ENCODE assay signal across 29 cellular contexts in genomic region chr10:44424298-44424697, GRCh38. TPM values are rescaled to one million over a fixed set of nuclear protein-coding genes. Genes with fewer than 3 reads are reported as not detected.
"Had no signal": no experiment of that assay in that cellular context is flagged by ENCODE, and none has a peak within 500 bp of the region (broad histone marks: within the 10 kb centered on the region; RNA-seq: fewer than 3 reads in every experiment).

No MANE protein-coding gene starts in this region.

- H3K36me3 Mint-ChIP-seq: activated CD4-positive, alpha-beta memory T cell treated with anti-CD3 and anti-CD28 coated beads for 36 hours; activated naive CD4-positive, alpha-beta T cell treated with anti-CD3 and anti-CD28 coated beads, Interleukin-2, amount 10 ng/mL, durations not matched to agents 7 days and 5 days; activated naive CD8-positive, alpha-beta T cell treated with anti-CD3 and anti-CD28 coated beads for 36 hours; T-cell had no signal

- H3K27me3 Mint-ChIP-seq: activated B cell treated with CpG ODN at 0.5 μM for 24 hours; activated CD4-positive, alpha-beta memory T cell treated with anti-CD3 and anti-CD28 coated beads for 36 hours; activated CD4-positive, alpha-beta T cell treated with anti-CD3 and anti-CD28 coated beads, Interleukin-2, amount 10 ng/mL, durations not matched to agents 24 days and 14 days; activated naive CD4-positive, alpha-beta T cell treated with anti-CD3 and anti-CD28 coated beads, Interleukin-2, amount 10 ng/mL, durations not matched to agents 7 days and 5 days; activated naive CD8-positive, alpha-beta T cell treated with anti-CD3 and anti-CD28 coated beads for 36 hours; T-cell had no signal

- H3K27ac ChIP-seq: brain microvascular endothelial cell, cardiac muscle cell, SK-N-MC had no signal

- H3K4me3 Mint-ChIP-seq: activated B cell treated with CpG ODN at 0.5 μM for 24 hours; activated CD4-positive, alpha-beta memory T cell treated with anti-CD3 and anti-CD28 coated beads for 36 hours; activated CD4-positive, alpha-beta T cell treated with anti-CD3 and anti-CD28 coated beads, Interleukin-2, amount 10 ng/mL, durations not matched to agents 24 days and 14 days; activated naive CD4-positive, alpha-beta T cell treated with anti-CD3 and anti-CD28 coated beads, Interleukin-2, amount 10 ng/mL, durations not matched to agents 7 days and 5 days; activated naive CD8-positive, alpha-beta T cell treated with anti-CD3 and anti-CD28 coated beads for 36 hours; activated T-cell treated with anti-CD3 and anti-CD28 coated beads, Interleukin-2, amount 50 U/mL, for 72 hours; T-cell had no signal

- H3K36me3 ChIP-seq: brain microvascular endothelial cell, cardiac muscle cell had no signal

- H3K4me1 Mint-ChIP-seq: activated B cell treated with CpG ODN at 0.5 μM for 24 hours; activated CD4-positive, alpha-beta T cell treated with anti-CD3 and anti-CD28 coated beads, Interleukin-2, amount 10 ng/mL, durations not matched to agents 24 days and 14 days; activated naive CD8-positive, alpha-beta T cell treated with anti-CD3 and anti-CD28 coated beads for 36 hours had no signal

- H3K9me3 Mint-ChIP-seq: activated CD4-positive, alpha-beta memory T cell treated with anti-CD3 and anti-CD28 coated beads for 36 hours; activated CD4-positive, alpha-beta T cell treated with anti-CD3 and anti-CD28 coated beads, Interleukin-2, amount 10 ng/mL, durations not matched to agents 24 days and 14 days; activated naive CD4-positive, alpha-beta T cell treated with anti-CD3 and anti-CD28 coated beads, Interleukin-2, amount 10 ng/mL, durations not matched to agents 7 days and 5 days; activated naive CD8-positive, alpha-beta T cell treated with anti-CD3 and anti-CD28 coated beads for 36 hours; activated T-cell treated with anti-CD3 and anti-CD28 coated beads, Interleukin-2, amount 50 U/mL, for 72 hours; activated T-helper 2 cell treated with anti-CD3 and anti-CD28 coated beads, Interferon-gamma antibody, Interleukin-2, Interleukin-4, amounts not matched to agents 10 μg/mL and 5 μg/mL and 100 μg/mL, durations not matched to agents 14 hours and 24 hours and 36 hours had no signal

- H3K4me3 ChIP-seq: cardiac muscle cell, SK-N-MC had no signal

- DNase-seq: activated B cell treated with CpG ODN at 0.5 μM for 24 hours; activated CD4-positive, alpha-beta memory T cell treated with anti-CD3 and anti-CD28 coated beads for 36 hours; activated CD4-positive, alpha-beta T cell treated with anti-CD3 and anti-CD28 coated beads for 1 hour; activated CD4-positive, alpha-beta T cell treated with anti-CD3 and anti-CD28 coated beads, Interleukin-2, amount 10 ng/mL, durations not matched to agents 24 days and 14 days; activated gamma-delta T cell treated with Interleukin-2 at 50 U/mL for 16 hours; activated naive CD4-positive, alpha-beta T cell treated with anti-CD3 and anti-CD28 coated beads, Interleukin-2, amount 10 ng/mL, durations not matched to agents 7 days and 5 days; activated naive CD8-positive, alpha-beta T cell treated with anti-CD3 and anti-CD28 coated beads for 36 hours; activated T-cell treated with anti-CD3 and anti-CD28 coated beads for 4 hours; activated T-cell treated with anti-CD3 and anti-CD28 coated beads, Interleukin-2, amount 50 U/mL, for 72 hours; NCI-H1092; NCI-H1417 treated with DMSO at 0.1 percent for 48 hours; NCI-H1694; NCI-H2029; NCI-H2107; NCI-H2171 treated with DMSO at 0.1 percent for 48 hours; NCI-H345; NCI-H510A; NCI-H526 treated with DMSO at 0.1 percent for 48 hours; NCI-H82; SIG-M5; T-cell; T-helper 2 cell; T1000 had no signal

- ATAC-seq: activated T-cell treated with anti-CD3 and anti-CD28 coated beads, Interleukin-2, amount 50 U/mL, for 72 hours; T-cell had no signal

- H3K27ac Mint-ChIP-seq: activated B cell treated with CpG ODN at 0.5 μM for 24 hours; activated CD4-positive, alpha-beta memory T cell treated with anti-CD3 and anti-CD28 coated beads for 36 hours; activated CD4-positive, alpha-beta T cell treated with anti-CD3 and anti-CD28 coated beads, Interleukin-2, amount 10 ng/mL, durations not matched to agents 24 days and 14 days; activated naive CD4-positive, alpha-beta T cell treated with anti-CD3 and anti-CD28 coated beads, Interleukin-2, amount 10 ng/mL, durations not matched to agents 7 days and 5 days; activated naive CD8-positive, alpha-beta T cell treated with anti-CD3 and anti-CD28 coated beads for 36 hours; activated T-cell treated with anti-CD3 and anti-CD28 coated beads, Interleukin-2, amount 50 U/mL, for 72 hours; activated T-helper 2 cell treated with anti-CD3 and anti-CD28 coated beads, Interferon-gamma antibody, Interleukin-2, Interleukin-4, amounts not matched to agents 10 μg/mL and 5 μg/mL and 100 μg/mL, durations not matched to agents 14 hours and 24 hours and 36 hours; T-cell had no signal

- H3K27me3 ChIP-seq: brain microvascular endothelial cell, cardiac muscle cell had no signal

RNA-seq across cellular contexts. Expression of gene CXCL12, which starts 39.4 kb away (rescaled TPM):
- total RNA-seq: activated B cell treated with CpG ODN at 0.5 μM for 24 hours; activated CD4-positive, alpha-beta memory T cell treated with anti-CD3 and anti-CD28 coated beads for 36 hours; activated CD4-positive, alpha-beta T cell treated with anti-CD3 and anti-CD28 coated beads, Interleukin-2, amount 10 ng/mL, durations not matched to agents 24 days and 14 days; activated CD8-positive, alpha-beta memory T cell treated with anti-CD3 and anti-CD28 coated beads for 36 hours; activated naive CD8-positive, alpha-beta T cell treated with anti-CD3 and anti-CD28 coated beads for 36 hours; activated T-cell treated with anti-CD3 and anti-CD28 coated beads, Interleukin-2, amount 50 U/mL, for 72 hours; activated T-helper 2 cell treated with anti-CD3 and anti-CD28 coated beads, Interferon-gamma antibody, Interleukin-2, Interleukin-4, amounts not matched to agents 10 μg/mL and 5 μg/mL and 100 μg/mL, durations not matched to agents 14 hours and 24 hours and 36 hours; OCI-LY7 had no signal
